ENCODE assay signal across 1 cellular context in the genomic region with DNA sequence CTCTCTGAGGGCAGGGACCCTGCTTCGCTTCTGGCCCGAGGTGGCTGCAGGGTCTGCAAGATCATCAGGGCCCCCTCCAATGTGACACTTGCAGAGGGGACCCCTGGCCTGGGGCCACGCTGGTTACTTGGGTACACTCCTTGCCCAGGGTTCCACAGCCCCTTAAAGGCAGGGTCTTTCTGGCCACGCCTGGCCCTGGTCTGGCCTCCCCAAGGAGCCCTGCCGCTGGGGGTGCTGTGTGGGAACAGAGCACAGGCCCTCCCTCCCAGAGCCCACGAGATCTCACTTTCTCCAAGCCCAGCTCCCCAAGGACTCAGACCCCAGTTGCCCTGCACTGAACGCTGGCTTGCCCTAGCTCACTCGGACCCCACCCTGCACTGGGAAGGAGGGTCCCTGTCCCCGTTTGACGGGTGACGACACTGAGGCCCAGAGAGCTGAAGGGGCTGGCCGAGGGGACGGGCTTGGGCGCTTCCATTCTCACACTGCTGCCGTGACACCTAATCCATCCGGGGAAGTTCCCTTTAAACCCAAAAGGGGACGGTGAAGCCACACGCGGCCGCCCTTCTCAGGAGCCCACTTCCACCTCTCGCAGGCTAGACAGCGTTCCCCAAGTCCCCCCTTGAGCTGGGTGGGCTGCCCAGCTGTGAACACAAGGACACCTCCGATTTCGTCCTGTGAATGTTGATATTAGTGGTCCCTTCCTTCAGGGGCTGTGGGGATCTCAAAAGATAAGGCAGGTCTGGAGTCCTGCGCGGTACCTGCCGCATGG.
TF ChIP-seq lines count a peak whose summit lies in the region.

No MANE protein-coding gene starts in this region.

TF ChIP-seq in K562, 482 proteins besides CTCF, POLR2A, EP300 and RAD21:
- TF ChIP-seq ZNF316 (IDR thresholded peaks at IDR 0.05), result peak; percentile 56
- TF ChIP-seq, protein P1, sequence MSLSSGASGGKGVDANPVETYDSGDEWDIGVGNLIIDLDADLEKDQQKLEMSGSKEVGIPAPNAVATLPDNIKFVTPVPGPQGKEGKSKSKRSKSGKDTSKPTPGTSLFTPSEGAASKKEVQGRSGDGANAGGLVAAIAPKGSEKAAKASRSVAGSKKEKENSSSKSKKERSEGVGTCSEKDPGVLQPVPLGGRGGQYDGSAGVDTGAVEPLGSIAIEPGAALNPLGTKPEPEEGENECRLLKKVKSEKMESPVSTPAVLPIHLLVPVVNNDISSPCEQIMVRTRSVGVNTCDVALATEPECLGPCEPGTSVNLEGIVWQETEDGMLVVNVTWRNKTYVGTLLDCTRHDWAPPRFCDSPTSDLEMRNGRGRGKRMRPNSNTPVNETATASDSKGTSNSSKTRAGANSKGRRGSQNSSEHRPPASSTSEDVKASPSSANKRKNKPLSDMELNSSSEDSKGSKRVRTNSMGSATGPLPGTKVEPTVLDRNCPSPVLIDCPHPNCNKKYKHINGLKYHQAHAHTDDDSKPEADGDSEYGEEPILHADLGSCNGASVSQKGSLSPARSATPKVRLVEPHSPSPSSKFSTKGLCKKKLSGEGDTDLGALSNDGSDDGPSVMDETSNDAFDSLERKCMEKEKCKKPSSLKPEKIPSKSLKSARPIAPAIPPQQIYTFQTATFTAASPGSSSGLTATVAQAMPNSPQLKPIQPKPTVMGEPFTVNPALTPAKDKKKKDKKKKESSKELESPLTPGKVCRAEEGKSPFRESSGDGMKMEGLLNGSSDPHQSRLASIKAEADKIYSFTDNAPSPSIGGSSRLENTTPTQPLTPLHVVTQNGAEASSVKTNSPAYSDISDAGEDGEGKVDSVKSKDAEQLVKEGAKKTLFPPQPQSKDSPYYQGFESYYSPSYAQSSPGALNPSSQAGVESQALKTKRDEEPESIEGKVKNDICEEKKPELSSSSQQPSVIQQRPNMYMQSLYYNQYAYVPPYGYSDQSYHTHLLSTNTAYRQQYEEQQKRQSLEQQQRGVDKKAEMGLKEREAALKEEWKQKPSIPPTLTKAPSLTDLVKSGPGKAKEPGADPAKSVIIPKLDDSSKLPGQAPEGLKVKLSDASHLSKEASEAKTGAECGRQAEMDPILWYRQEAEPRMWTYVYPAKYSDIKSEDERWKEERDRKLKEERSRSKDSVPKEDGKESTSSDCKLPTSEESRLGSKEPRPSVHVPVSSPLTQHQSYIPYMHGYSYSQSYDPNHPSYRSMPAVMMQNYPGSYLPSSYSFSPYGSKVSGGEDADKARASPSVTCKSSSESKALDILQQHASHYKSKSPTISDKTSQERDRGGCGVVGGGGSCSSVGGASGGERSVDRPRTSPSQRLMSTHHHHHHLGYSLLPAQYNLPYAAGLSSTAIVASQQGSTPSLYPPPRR (CRISPR knock-in tag; IDR thresholded peaks at IDR 0.05; ENCODE audit: borderline replicate concordance), result no peak
